ENCODE assay signal across 16 cellular contexts in the genomic region with DNA sequence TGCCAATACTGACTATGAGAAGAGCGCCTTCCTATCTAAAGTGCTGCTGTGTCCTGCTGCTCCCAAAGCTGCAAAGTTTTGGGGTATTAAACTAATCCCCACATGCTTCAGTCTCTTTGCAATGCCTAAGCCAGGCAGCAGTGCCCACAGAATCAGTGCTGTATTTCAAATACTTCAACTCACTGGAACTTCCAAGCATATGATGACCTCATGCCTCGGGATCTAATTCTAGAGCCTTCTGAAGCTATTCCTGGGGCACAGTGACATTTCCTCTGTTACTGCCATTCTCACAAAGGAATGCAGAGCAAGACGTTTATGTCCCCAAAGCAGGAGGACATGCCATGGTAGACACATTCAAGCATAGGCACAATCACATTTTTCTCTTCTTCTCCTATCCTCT.
DNase-seq lines count a peak whose midpoint lies in the region; ATAC-seq and TF ChIP-seq lines count a peak whose summit lies in the region.
"Had no signal": no experiment of that assay in that cellular context is flagged by ENCODE, and none has a peak within 500 bp of the region (broad histone marks: within the 10 kb centered on the region; RNA-seq: fewer than 3 reads in every experiment).

No MANE protein-coding gene starts in this region.

- H2BK15ac ChIP-seq in H9 (ENCODE audit: low read depth, low read length), result no peak overlapping the region

- H3K14ac ChIP-seq in H9 (ENCODE audit: insufficient read depth, low read length), result no peak overlapping the region

- no peaks in the 10 kb centered on the region for H3K27me3 ChIP-seq in H9 (ENCODE audit: insufficient read depth, low read length)
- no peaks in the 10 kb centered on the region for H3K27me3 ChIP-seq in tibial artery

- H3K79me1 ChIP-seq in H9 (ENCODE audit: insufficient read depth, low read depth, low read length, poor library complexity, severe bottlenecking), result no peaks in the 10 kb centered on the region

- H3K27ac Mint-ChIP-seq in H9, result no peak overlapping the region
- H3K27ac Mint-ChIP-seq: IgD-negative memory B cell had no signal

- H3K18ac ChIP-seq in H9 (ENCODE audit: insufficient read length, low read depth, low read length), result no peak overlapping the region

- no peak overlapping the region for H3K4me3 Mint-ChIP-seq in H9

- no peaks in the 10 kb centered on the region for H3K23me2 ChIP-seq in H9 (ENCODE audit: insufficient read length, low read depth, low read length, poor library complexity, severe bottlenecking)

- no peak overlapping the region for H3K4me2 ChIP-seq in H9 (ENCODE audit: insufficient read depth, insufficient read length, low read length)
- H3K4me2 ChIP-seq: A549, PC-9 had no signal

- H3K36me3 Mint-ChIP-seq in H9 (ENCODE audit: insufficient read depth in 1 of 3, low read depth in 3 of 3), result peaks cover 5 to 29% (median 18%) of the 10 kb centered on the region in 3 experiments; a peak in 6 of 7 replicates

- no peaks in the 10 kb centered on the region for H4K20me1 ChIP-seq in H9 (ENCODE audit: control insufficient read depth, insufficient read depth, insufficient read length)

- intact Hi-C loops in tibial artery (cut with DNase I; ENCODE audit: low total_unique reads), result loop anchor here (10.0 kb wide), 1 partner anchor 77 kb away; a partner anchor contains a TSS

- H3K9me3 Mint-ChIP-seq in H9, result peaks cover 0 to 14% of the 10 kb centered on the region in 2 experiments; a peak in 2 of 5 replicates

- peak overlapping the region; percentile 30 for H2AK5ac ChIP-seq in H9 (ENCODE audit: insufficient read length, low read length)

- H3K4me1 ChIP-seq in H9 (ENCODE audit: insufficient read depth, low read length) (peaks cover 3% of the 10 kb centered on the region; the same call in 1 of the 2 replicates), tibial artery (peaks cover 0 to 34% (median 17%) of the 10 kb centered on the region in 4 donors)
- H3K4me1 ChIP-seq: A549 had no signal

- H4K5ac ChIP-seq in H9 (ENCODE audit: insufficient read length, low read depth, low read length), result no peak overlapping the region

- no peak overlapping the region for H2BK5ac ChIP-seq in H9 (ENCODE audit: insufficient read length, low read length)

- no peaks in the 10 kb centered on the region for H3K9me3 ChIP-seq in H9 (ENCODE audit: control insufficient read depth, low read depth, low read length)
- H3K9me3 ChIP-seq in tibial artery, result no peaks in the 10 kb centered on the region
- H3K9me3 ChIP-seq: A549 had no signal

- H4K91ac ChIP-seq in H9 (ENCODE audit: insufficient read length, low read depth, low read length), result no peak overlapping the region

- H2AFZ ChIP-seq in H9 (ENCODE audit: low read length), result no peak overlapping the region
- H2AFZ ChIP-seq: PC-9 had no signal

- no peak overlapping the region for H3K23ac ChIP-seq in H9 (ENCODE audit: insufficient read length, low read depth, low read length)

- no peak overlapping the region for H3K56ac ChIP-seq in H9 (ENCODE audit: insufficient read length, low read depth, low read length)

- H3K4ac ChIP-seq in H9 (ENCODE audit: low read depth, low read length), result no peak overlapping the region

- H3K4me1 Mint-ChIP-seq in H9, result peaks cover 11 to 33% of the 10 kb centered on the region in 2 experiments

- no peak for ATAC-seq in HG02885 (IDR thresholded peaks at IDR 0.05; ENCODE audit: poor library complexity, unreplicated experiment)
- ATAC-seq in GM19397 (IDR thresholded peaks at IDR 0.05; ENCODE audit: unreplicated experiment), result no peak
- ATAC-seq in HG02970 (IDR thresholded peaks at IDR 0.05; ENCODE audit: low FRiP score, unreplicated experiment), result no peak
- ATAC-seq: A549, GM12878 had no signal

- H3K4me3 ChIP-seq in coronary artery, result no peak overlapping the region
- H3K4me3 ChIP-seq in tibial artery, result no peak overlapping the region
- H3K4me3 ChIP-seq: A549, GM12878, PC-9 had no signal

- H3K36me3 ChIP-seq in tibial artery, result no peaks in the 10 kb centered on the region

- H3K27ac ChIP-seq in H9 (ENCODE audit: insufficient read length, low read depth, low read length) (no peak overlapping the region), coronary artery (peak overlapping the region; percentile 60 to 87), tibial artery (peak overlapping the region; percentile 65 to 68)
- H3K27ac ChIP-seq: A549, PC-9 had no signal

- DNase-seq in NCI-H345 treated with DMSO at 0.1 percent for 48 hours (lab: John Stamatoyannopoulos, UW; ENCODE audit: unreplicated experiment) (peak; percentile 85), NCI-H345 (lab: John Stamatoyannopoulos, UW) (no peak), H9 (no peak), coronary artery (ENCODE audit: low spot score) (no peak), tibial artery (no peak)
- DNase-seq: AML-193, HCEC 1CT, NCI-H1694, NCI-H69, PC-9 had no signal

- no peak for TF ChIP-seq CTCF in H9 (conservative IDR thresholded peaks at IDR 0.05)
- no peak for TF ChIP-seq CTCF in coronary artery (IDR thresholded peaks at IDR 0.05)
- TF ChIP-seq CTCF in tibial artery (IDR thresholded peaks at IDR 0.05), result no peak

- no peak overlapping the region for H3K9ac ChIP-seq in H9 (ENCODE audit: extremely low read depth, insufficient read length, low read length)

- H4K8ac ChIP-seq in H9 (replicated peaks; ENCODE audit: insufficient read length, low read depth, low read length), result no peak overlapping the region

- no peak overlapping the region for H2BK12ac ChIP-seq in H9 (ENCODE audit: insufficient read length, low read depth, low read length)

- no peak overlapping the region for H2BK20ac ChIP-seq in H9 (ENCODE audit: low read depth, low read length, poor library complexity, severe bottlenecking)

- no peak overlapping the region for H3T11ph ChIP-seq in H9 (ENCODE audit: low read length)

- H3K79me2 ChIP-seq in H9 (ENCODE audit: insufficient read depth, low read length), result no peaks in the 10 kb centered on the region

- H3K27me3 Mint-ChIP-seq in H9 (ENCODE audit: low read depth), result peaks cover 1% of the 10 kb centered on the region
- H3K27me3 Mint-ChIP-seq: IgD-negative memory B cell had no signal

- WGBS in H9 (ENCODE audit: extremely low coverage, insufficient read length, low lambda C conversion rate), result no CpG with 5 or more reads among the region's 3 CpGs

- no peak overlapping the region for H2BK120ac ChIP-seq in H9 (ENCODE audit: low read depth, low read length, poor library complexity, severe bottlenecking)
